Comparison of ENCODE assay signal across 17 cellular contexts in the genomic region with DNA sequence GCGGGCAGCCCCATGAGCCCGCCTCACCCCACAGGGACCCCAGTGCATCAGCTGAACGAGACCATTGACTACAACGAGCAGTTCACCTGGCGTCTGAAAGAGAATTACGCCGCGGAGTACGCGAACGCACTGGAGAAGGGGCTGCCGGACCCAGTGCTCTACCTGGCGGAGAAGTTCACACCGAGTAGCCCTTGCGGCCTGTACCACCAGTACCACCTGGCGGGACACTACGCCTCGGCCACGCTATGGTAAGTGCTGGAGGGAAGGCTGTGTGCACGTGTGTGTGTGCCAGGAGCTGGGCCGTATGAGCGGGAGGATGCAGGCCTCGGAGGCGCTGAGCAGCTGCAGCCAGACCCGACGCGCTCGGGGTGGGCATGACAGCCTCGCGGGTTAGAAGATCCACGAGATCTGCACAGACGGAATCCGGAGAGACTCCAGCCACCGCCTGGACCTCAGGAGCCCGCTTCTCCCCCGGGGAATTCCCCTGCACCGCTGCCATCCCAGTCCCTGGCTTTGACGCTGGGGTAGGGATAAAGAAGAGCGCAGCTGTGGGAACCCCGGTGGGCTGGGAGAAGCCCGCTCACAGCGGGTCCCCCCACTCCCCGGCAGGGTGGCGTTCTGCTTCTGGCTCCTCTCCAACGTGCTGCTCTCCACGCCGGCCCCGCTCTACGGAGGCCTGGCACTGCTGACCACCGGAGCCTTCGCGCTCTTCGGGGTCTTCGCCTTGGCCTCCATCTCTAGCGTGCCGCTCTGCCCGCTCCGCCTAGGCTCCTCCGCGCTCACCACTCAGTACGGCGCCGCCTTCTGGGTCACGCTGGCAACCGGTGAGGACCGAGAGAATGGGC. TPM values are rescaled to one million over a fixed set of nuclear protein-coding genes. Genes with fewer than 3 reads are reported as not detected.
DNase-seq lines count a peak whose midpoint lies in the region; ATAC-seq, FAIRE-seq and TF ChIP-seq lines count a peak whose summit lies in the region.
"Had no signal": no experiment of that assay in that cellular context is flagged by ENCODE, and none has a peak within 500 bp of the region (broad histone marks: within the 10 kb centered on the region; RNA-seq: fewer than 3 reads in every experiment).

No MANE protein-coding gene starts in this region.

- peaks cover 76 to 88% (median 87%) of the 10 kb centered on the region in 3 donors for H3K27me3 ChIP-seq in skeletal muscle tissue (ENCODE audit: control insufficient read depth in 3 of 3, insufficient read depth in 3 of 3, low read length in 3 of 3)

- peaks cover 89% of the 10 kb centered on the region for H3K27me3 Mint-ChIP-seq in activated T-cell treated with anti-CD3 and anti-CD28 coated beads, Interleukin-2, amount 50 U/mL, for 4 hours (ENCODE audit: low read depth)
- H3K27me3 Mint-ChIP-seq in activated B cell treated with CpG ODN at 0.5 μM for 24 hours, result peaks cover 77% of the 10 kb centered on the region
- H3K27me3 Mint-ChIP-seq in endothelial cell (ENCODE audit: unreplicated experiment), result peaks cover 47% of the 10 kb centered on the region

- POLR2A ChIA-PET in activated B cell treated with CpG ODN at 0.5 μM for 24 hours (lab: Charles Lee), result interaction anchor here (0.5 to 1.8 kb wide), 3 partner anchors 68 to 508 kb away, joined by 3 to 7 read pairs (median 5); no protein-coding TSS in a partner anchor

- H3K4me1 ChIP-seq in kidney (ENCODE audit: control insufficient read depth in 1 of 2, insufficient read depth in 1 of 2, low read depth in 1 of 2, low read length in 2 of 2) (peaks cover 0 to 36% of the 10 kb centered on the region in 2 donors), skeletal muscle tissue (ENCODE audit: control insufficient read depth in 3 of 3, insufficient read depth in 3 of 3, low read length in 3 of 3) (peaks cover 23 to 37% (median 27%) of the 10 kb centered on the region in 3 donors)

- no peak for FAIRE-seq in kidney (lab: Jason Lieb, UNC)
- FAIRE-seq: A549 had no signal

- no peaks in the 10 kb centered on the region for H3K36me3 ChIP-seq in kidney (ENCODE audit: control insufficient read depth in 1 of 2, insufficient read depth in 2 of 2, low read length in 2 of 2)
- H3K36me3 ChIP-seq in skeletal muscle tissue (ENCODE audit: control insufficient read depth in 3 of 3, insufficient read depth in 3 of 3, low read length in 3 of 3), result no peaks in the 10 kb centered on the region

- TF ChIP-seq CTCF in activated B cell treated with CpG ODN at 0.5 μM for 24 hours (IDR thresholded peaks at IDR 0.05), result no peak
- TF ChIP-seq CTCF in kidney (IDR thresholded peaks at IDR 0.05; ENCODE audit: borderline replicate concordance, extremely low read depth, insufficient read depth), result no peak
- TF ChIP-seq CTCF in endothelial cell (IDR thresholded peaks at IDR 0.05; ENCODE audit: unreplicated experiment), result no peak

- H3K4me1 Mint-ChIP-seq in activated T-cell treated with anti-CD3 and anti-CD28 coated beads, Interleukin-2, amount 50 U/mL, for 4 hours (ENCODE audit: low read depth), result peaks cover 46% of the 10 kb centered on the region
- H3K4me1 Mint-ChIP-seq in activated B cell treated with CpG ODN at 0.5 μM for 24 hours (peaks cover 56% of the 10 kb centered on the region), endothelial cell (ENCODE audit: unreplicated experiment) (peaks cover 27% of the 10 kb centered on the region)

- H3K9me3 ChIP-seq in kidney (ENCODE audit: control insufficient read depth in 1 of 2, low read length in 2 of 2) (no peaks in the 10 kb centered on the region), skeletal muscle tissue (ENCODE audit: control insufficient read depth in 3 of 3, low read length in 3 of 3) (no peaks in the 10 kb centered on the region)
- H3K9me3 ChIP-seq: A549 had no signal

- H3K4me3 ChIP-seq in kidney (ENCODE audit: low read length in 2 of 2), result no peak overlapping the region
- peak overlapping the region in 2 of 3 donors; percentile 40 to 49 for H3K4me3 ChIP-seq in skeletal muscle tissue (ENCODE audit: low read length in 3 of 3)
- H3K4me3 ChIP-seq: A549, smooth muscle cell had no signal

- H3K36me3 Mint-ChIP-seq in activated T-cell treated with anti-CD3 and anti-CD28 coated beads, Interleukin-2, amount 50 U/mL, for 4 hours (ENCODE audit: insufficient read depth), result no peaks in the 10 kb centered on the region
- H3K36me3 Mint-ChIP-seq in activated B cell treated with CpG ODN at 0.5 μM for 24 hours (ENCODE audit: low read depth) (no peaks in the 10 kb centered on the region), endothelial cell (ENCODE audit: low read depth, unreplicated experiment) (peaks cover 3% of the 10 kb centered on the region)

- intact Hi-C loops in activated B cell treated with CpG ODN at 0.5 μM for 24 hours (cut with micrococcal nuclease) (no loop called here), kidney (cut with DNase I) (no loop called here), left colon (cut with DNase I, micrococcal nuclease) (no loop called here)

- H3K4me3 Mint-ChIP-seq in activated T-cell treated with anti-CD3 and anti-CD28 coated beads, Interleukin-2, amount 50 U/mL, for 4 hours, result peak overlapping the region; percentile 51
- H3K4me3 Mint-ChIP-seq in activated B cell treated with CpG ODN at 0.5 μM for 24 hours (peak overlapping the region; percentile 57), endothelial cell (ENCODE audit: unreplicated experiment) (no peak overlapping the region)

- H3K27ac ChIP-seq in kidney (ENCODE audit: low read depth in 2 of 2, low read length in 2 of 2), result no peak overlapping the region
- no peak overlapping the region for H3K27ac ChIP-seq in skeletal muscle tissue (ENCODE audit: low read depth, low read length)
- H3K27ac ChIP-seq: A549 had no signal

- no peak for ATAC-seq in activated T-cell treated with anti-CD3 and anti-CD28 coated beads, Interleukin-2, amount 50 U/mL, for 4 hours
- ATAC-seq in activated B cell treated with CpG ODN at 0.5 μM for 24 hours (ENCODE audit: low read depth) (no peak), left colon (no peak), HG03442 (IDR thresholded peaks at IDR 0.05; ENCODE audit: unreplicated experiment) (no peak)

- H3K9ac ChIP-seq in kidney (ENCODE audit: low read length in 2 of 2) (no peak overlapping the region), skeletal muscle tissue (ENCODE audit: low read depth in 1 of 3, low read length in 3 of 3) (peak overlapping the region in 1 of 3 donors; percentile 25)

- H3K27ac Mint-ChIP-seq in activated B cell treated with CpG ODN at 0.5 μM for 24 hours (no peak overlapping the region), endothelial cell (ENCODE audit: unreplicated experiment) (no peak overlapping the region)

- H3K9me3 Mint-ChIP-seq in activated T-cell treated with anti-CD3 and anti-CD28 coated beads, Interleukin-2, amount 50 U/mL, for 4 hours, result no peaks in the 10 kb centered on the region
- H3K9me3 Mint-ChIP-seq in activated B cell treated with CpG ODN at 0.5 μM for 24 hours (no peaks in the 10 kb centered on the region), endothelial cell (ENCODE audit: unreplicated experiment) (no peaks in the 10 kb centered on the region)

- no peak for DNase-seq in activated T-cell treated with anti-CD3 and anti-CD28 coated beads, Interleukin-2, amount 50 U/mL, for 4 hours
- no peak for DNase-seq in activated T-cell treated with anti-CD3 and anti-CD28 coated beads, Interleukin-2, amount 50 U/mL, for 1 hour
- DNase-seq in activated B cell treated with CpG ODN at 0.5 μM for 24 hours (no peak), kidney (peak; percentile 75), left colon (no peak), endothelial cell (ENCODE audit: low spot score) (no peak)
- DNase-seq: activated CD8-positive, alpha-beta memory T cell treated with anti-CD3 and anti-CD28 coated beads for 24 hours; activated naive CD4-positive, alpha-beta T cell treated with anti-CD3 and anti-CD28 coated beads, Interleukin-2, amount 50 U/mL, for 16 hours; NCI-H524 treated with DMSO at 0.1 percent for 48 hours; T1000; trophoblast cell had no signal

- CTCF ChIA-PET in activated B cell treated with CpG ODN at 0.5 μM for 24 hours (lab: Charles Lee), result no interaction called here

RNA-seq across cellular contexts. Expression of a gene that starts 2.6 kb away (rescaled TPM):
- total RNA-seq in activated T-cell treated with anti-CD3 and anti-CD28 coated beads, Interleukin-2, amount 50 U/mL, for 4 hours, result not detected
- total RNA-seq in activated B cell treated with CpG ODN at 0.5 μM for 24 hours (not detected in 2 replicates), kidney (not detected), skeletal muscle tissue (not detected), left colon (1 to 10 TPM; 1.3 to 4.9 TPM), endothelial cell (ENCODE audit: unreplicated experiment) (not detected)
- polyA plus RNA-seq in kidney (ENCODE audit: insufficient read depth, low read depth, low replicate concordance), result 0.37 TPM
- total RNA-seq: fibroblast of villous mesenchyme, RPMI7951, smooth muscle cell had no signal
- polyA plus RNA-seq: A549, smooth muscle cell had no signal

RNA-seq across cellular contexts. Expression of a gene that starts 2.7 kb away (rescaled TPM):
- total RNA-seq in activated T-cell treated with anti-CD3 and anti-CD28 coated beads, Interleukin-2, amount 50 U/mL, for 4 hours, result under 1 TPM; 0.05 to 0.11 (median 0.10) TPM
- total RNA-seq in activated B cell treated with CpG ODN at 0.5 μM for 24 hours, result not detected in 2 replicates
- total RNA-seq in kidney, result 0.28 TPM
- polyA plus RNA-seq in kidney (ENCODE audit: insufficient read depth, low read depth, low replicate concordance), result 0.26 TPM
- under 0.01 TPM for total RNA-seq in skeletal muscle tissue
- total RNA-seq in left colon, result 10 to 100 TPM in 1 of 2 donors, 1 to 10 TPM in 1; 3.9 to 30.4 TPM
- 1.2 TPM for total RNA-seq in endothelial cell (ENCODE audit: unreplicated experiment)
- total RNA-seq: fibroblast of villous mesenchyme, RPMI7951 had no signal

RNA-seq across cellular contexts. Expression of a gene that starts 13.0 kb away (rescaled TPM):
- under 1 TPM; 0.08 to 0.58 (median 0.24) TPM for total RNA-seq in activated T-cell treated with anti-CD3 and anti-CD28 coated beads, Interleukin-2, amount 50 U/mL, for 4 hours
- total RNA-seq in activated B cell treated with CpG ODN at 0.5 μM for 24 hours (0.15 and 0.33 TPM in 2 replicates), kidney (1.4 TPM), skeletal muscle tissue (not detected), left colon (1 to 10 TPM in 1 of 2 donors, under 1 TPM in 1; 0.67 to 1.6 TPM), endothelial cell (ENCODE audit: unreplicated experiment) (1.9 TPM)
- polyA plus RNA-seq in kidney (ENCODE audit: insufficient read depth, low read depth, low replicate concordance), result 0.52 TPM
- total RNA-seq: fibroblast of villous mesenchyme, RPMI7951 had no signal

RNA-seq across cellular contexts. Expression of a gene that starts 13.1 kb away (rescaled TPM):
- total RNA-seq in activated T-cell treated with anti-CD3 and anti-CD28 coated beads, Interleukin-2, amount 50 U/mL, for 4 hours, result under 1 TPM; 0.13 to 0.42 (median 0.22) TPM
- total RNA-seq in activated B cell treated with CpG ODN at 0.5 μM for 24 hours (0.11 and 0.39 TPM in 2 replicates), kidney (1.6 TPM), skeletal muscle tissue (under 0.01 TPM), left colon (under 1 TPM; 0.56 to 0.85 TPM), endothelial cell (ENCODE audit: unreplicated experiment) (not detected)
- polyA plus RNA-seq in kidney (ENCODE audit: insufficient read depth, low read depth, low replicate concordance), result 0.26 TPM
- total RNA-seq: fibroblast of villous mesenchyme, RPMI7951 had no signal
- polyA plus RNA-seq: A549 had no signal

Comparison
In these comparisons a context has a peak if more than half of its experiments do, and no peak if none do; other contexts are left out.
1. H3K4me3 ChIP-seq: peak in skeletal muscle tissue (2 of 3); none in kidney (0 of 2).